In the genomic region with DNA sequence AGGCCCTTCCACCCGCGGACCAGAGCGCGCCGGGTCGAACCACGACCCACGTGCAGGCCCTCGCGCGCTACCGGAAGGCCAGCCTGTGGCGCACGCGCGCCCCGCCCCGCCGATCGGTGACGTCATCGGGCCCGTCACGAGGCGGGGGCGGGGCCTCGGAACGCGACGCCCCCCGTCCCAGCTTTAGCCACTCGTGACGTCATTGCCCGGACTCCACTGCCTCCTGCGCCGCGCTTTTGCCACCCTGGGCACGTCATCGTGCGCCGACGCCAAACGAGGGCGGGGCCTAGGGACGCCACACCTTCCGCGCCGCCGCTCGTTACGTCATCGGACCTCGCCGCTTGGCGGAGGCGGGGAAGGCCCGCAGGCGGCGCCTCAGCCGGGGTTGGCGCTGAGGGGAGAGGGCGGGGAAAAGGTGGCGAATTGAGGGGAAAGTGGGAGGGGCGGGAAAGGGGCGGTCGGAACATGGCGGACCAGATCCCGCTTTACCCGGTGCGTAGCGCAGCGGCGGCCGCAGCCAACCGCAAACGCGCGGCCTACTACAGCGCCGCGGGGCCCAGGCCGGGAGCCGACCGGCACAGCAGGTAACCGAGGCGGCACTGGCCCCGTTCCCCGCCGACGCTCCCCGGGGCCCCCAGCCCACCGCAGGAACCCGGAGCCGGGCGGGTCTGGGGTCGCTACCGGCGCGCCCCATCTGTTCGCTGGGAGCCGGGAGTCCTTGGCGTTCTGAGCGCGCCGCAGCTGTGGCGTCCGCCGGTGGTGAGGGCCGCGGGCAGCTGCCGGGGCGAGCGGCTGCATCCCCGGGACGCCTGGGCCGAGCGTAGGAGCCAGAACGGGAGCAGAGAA, we compare ENCODE assay signal across 1 cellular context.
A peak's percentile ranks its signal among the peaks of the same experiment; 100 is the strongest.
TF ChIP-seq lines count a peak whose summit lies in the region.

TSS of gene ATP9B (plus strand) at position 449 of the 846 bp plus-strand sequence. CDS start at position 466, 17 bp downstream.

TF ChIP-seq in HepG2, 621 proteins besides CTCF, POLR2A, EP300 and RAD21 (continued from another document and continues in another):
- TF ChIP-seq ZNF280B (CRISPR knock-in tag; IDR thresholded peaks at IDR 0.05; ENCODE audit: borderline replicate concordance) (0 out of 2 replicates have a peak, but pooled peaks have one; percentile 62), ZNF367 (CRISPR knock-in tag; IDR thresholded peaks at IDR 0.05; ENCODE audit: borderline replicate concordance) (no peak), ZNF788 (CRISPR knock-in tag; IDR thresholded peaks at IDR 0.05; ENCODE audit: borderline replicate concordance) (peak; percentile 87; the same call in 1 of the 2 replicates), REXO4 (CRISPR knock-in tag; IDR thresholded peaks at IDR 0.05; ENCODE audit: borderline replicate concordance) (no peak), ZFP90 (CRISPR knock-in tag; IDR thresholded peaks at IDR 0.05; ENCODE audit: borderline replicate concordance) (peak; percentile 44; the same call in 1 of the 2 replicates), SRY (CRISPR knock-in tag; IDR thresholded peaks at IDR 0.05) (peak; percentile 59; the same call in 1 of the 2 replicates), NONO (IDR thresholded peaks at IDR 0.05) (no peak), NONO (CRISPR knock-in tag; conservative IDR thresholded peaks at IDR 0.05) (peak; percentile 84), ZNF552 (CRISPR knock-in tag; IDR thresholded peaks at IDR 0.05; ENCODE audit: borderline replicate concordance) (no peak), CCDC6 (CRISPR knock-in tag; IDR thresholded peaks at IDR 0.05) (peak; percentile 32; the same call in 1 of the 2 replicates), ZMYM3 (CRISPR knock-in tag; IDR thresholded peaks at IDR 0.05) (peak; percentile 49; the same call in 1 of the 2 replicates), ZNF354B (CRISPR knock-in tag; IDR thresholded peaks at IDR 0.05) (no peak), CEBPG (CRISPR knock-in tag; IDR thresholded peaks at IDR 0.05) (peak; percentile 75), TAF1 (CRISPR knock-in tag; IDR thresholded peaks at IDR 0.05) (peak; percentile 87), RARA (CRISPR knock-in tag; IDR thresholded peaks at IDR 0.05) (no peak), SAFB2 (CRISPR knock-in tag; IDR thresholded peaks at IDR 0.05; ENCODE audit: borderline replicate concordance, low read depth) (peak; percentile 58; the same call in 1 of the 2 replicates), ASH2L (IDR thresholded peaks at IDR 0.05; ENCODE audit: insufficient read length, low read depth, low read length) (peak; percentile 80), ZNF343 (CRISPR knock-in tag; IDR thresholded peaks at IDR 0.05) (peak; percentile 26; the same call in 1 of the 2 replicates), ZSCAN31 (CRISPR knock-in tag; IDR thresholded peaks at IDR 0.05; ENCODE audit: low read depth) (peak; percentile 68), BRF2 (CRISPR knock-in tag; IDR thresholded peaks at IDR 0.05) (no peak; the same call in 1 of the 2 replicates), KLF9 (CRISPR knock-in tag; IDR thresholded peaks at IDR 0.05; ENCODE audit: low read depth) (no peak), TP53 (CRISPR knock-in tag; conservative IDR thresholded peaks at IDR 0.05) (no peak), ZNF296 (CRISPR knock-in tag; conservative IDR thresholded peaks at IDR 0.05) (no peak), MEIS2 (CRISPR knock-in tag; IDR thresholded peaks at IDR 0.05) (no peak; the same call in 1 of the 2 replicates), ZBTB42 (CRISPR knock-in tag; IDR thresholded peaks at IDR 0.05) (0 out of 2 replicates have a peak, but pooled peaks have one; percentile 33), NFYC (CRISPR knock-in tag; IDR thresholded peaks at IDR 0.05) (peak; percentile 62; the same call in 1 of the 2 replicates), NFIC (IDR thresholded peaks at IDR 0.05; ENCODE audit: low read length) (no peak), RARG (CRISPR knock-in tag; IDR thresholded peaks at IDR 0.05; ENCODE audit: low read depth) (0 out of 2 replicates have a peak, but pooled peaks have one; percentile 34), MZF1 (CRISPR knock-in tag; IDR thresholded peaks at IDR 0.05; ENCODE audit: borderline replicate concordance) (no peak), SALL1 (CRISPR knock-in tag; IDR thresholded peaks at IDR 0.05) (peak; percentile 54), ZNF224 (CRISPR knock-in tag; IDR thresholded peaks at IDR 0.05) (no peak), ZNF839 (CRISPR knock-in tag; IDR thresholded peaks at IDR 0.05; ENCODE audit: borderline replicate concordance) (no peak), ZNF567 (CRISPR knock-in tag; IDR thresholded peaks at IDR 0.05; ENCODE audit: borderline replicate concordance) (no peak), BCLAF1 (IDR thresholded peaks at IDR 0.05) (no peak), ZGPAT (CRISPR knock-in tag; IDR thresholded peaks at IDR 0.05) (peak; percentile 60; the same call in 1 of the 2 replicates), ZNF138 (CRISPR knock-in tag; IDR thresholded peaks at IDR 0.05; ENCODE audit: low read depth) (peak; percentile 60; the same call in 1 of the 2 replicates), SOX6 (IDR thresholded peaks at IDR 0.05) (no peak), SOX6 (CRISPR knock-in tag; IDR thresholded peaks at IDR 0.05) (peak; percentile 40; the same call in 1 of the 2 replicates), HOXA9 (CRISPR knock-in tag; IDR thresholded peaks at IDR 0.05; ENCODE audit: borderline replicate concordance) (no peak), CREM (IDR thresholded peaks at IDR 0.05) (peak; percentile 95), CREM (CRISPR knock-in tag; IDR thresholded peaks at IDR 0.05) (peak; percentile 95), FOXK2 (IDR thresholded peaks at IDR 0.05) (no peak), ZNF383 (CRISPR knock-in tag; IDR thresholded peaks at IDR 0.05; ENCODE audit: borderline replicate concordance) (no peak), DBP (CRISPR knock-in tag; IDR thresholded peaks at IDR 0.05; ENCODE audit: not compliant biosample characterization) (no peak), ZFP36L2 (CRISPR knock-in tag; IDR thresholded peaks at IDR 0.05) (no peak), SUZ12 (IDR thresholded peaks at IDR 0.05; ENCODE audit: low read depth, low read length) (no peak)
- TF ChIP-seq, protein P1, sequence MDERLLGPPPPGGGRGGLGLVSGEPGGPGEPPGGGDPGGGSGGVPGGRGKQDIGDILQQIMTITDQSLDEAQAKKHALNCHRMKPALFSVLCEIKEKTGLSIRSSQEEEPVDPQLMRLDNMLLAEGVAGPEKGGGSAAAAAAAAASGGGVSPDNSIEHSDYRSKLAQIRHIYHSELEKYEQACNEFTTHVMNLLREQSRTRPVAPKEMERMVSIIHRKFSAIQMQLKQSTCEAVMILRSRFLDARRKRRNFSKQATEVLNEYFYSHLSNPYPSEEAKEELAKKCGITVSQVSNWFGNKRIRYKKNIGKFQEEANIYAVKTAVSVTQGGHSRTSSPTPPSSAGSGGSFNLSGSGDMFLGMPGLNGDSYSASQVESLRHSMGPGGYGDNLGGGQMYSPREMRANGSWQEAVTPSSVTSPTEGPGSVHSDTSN (CRISPR knock-in tag; IDR thresholded peaks at IDR 0.05), result no peak
- TF ChIP-seq, protein P2, sequence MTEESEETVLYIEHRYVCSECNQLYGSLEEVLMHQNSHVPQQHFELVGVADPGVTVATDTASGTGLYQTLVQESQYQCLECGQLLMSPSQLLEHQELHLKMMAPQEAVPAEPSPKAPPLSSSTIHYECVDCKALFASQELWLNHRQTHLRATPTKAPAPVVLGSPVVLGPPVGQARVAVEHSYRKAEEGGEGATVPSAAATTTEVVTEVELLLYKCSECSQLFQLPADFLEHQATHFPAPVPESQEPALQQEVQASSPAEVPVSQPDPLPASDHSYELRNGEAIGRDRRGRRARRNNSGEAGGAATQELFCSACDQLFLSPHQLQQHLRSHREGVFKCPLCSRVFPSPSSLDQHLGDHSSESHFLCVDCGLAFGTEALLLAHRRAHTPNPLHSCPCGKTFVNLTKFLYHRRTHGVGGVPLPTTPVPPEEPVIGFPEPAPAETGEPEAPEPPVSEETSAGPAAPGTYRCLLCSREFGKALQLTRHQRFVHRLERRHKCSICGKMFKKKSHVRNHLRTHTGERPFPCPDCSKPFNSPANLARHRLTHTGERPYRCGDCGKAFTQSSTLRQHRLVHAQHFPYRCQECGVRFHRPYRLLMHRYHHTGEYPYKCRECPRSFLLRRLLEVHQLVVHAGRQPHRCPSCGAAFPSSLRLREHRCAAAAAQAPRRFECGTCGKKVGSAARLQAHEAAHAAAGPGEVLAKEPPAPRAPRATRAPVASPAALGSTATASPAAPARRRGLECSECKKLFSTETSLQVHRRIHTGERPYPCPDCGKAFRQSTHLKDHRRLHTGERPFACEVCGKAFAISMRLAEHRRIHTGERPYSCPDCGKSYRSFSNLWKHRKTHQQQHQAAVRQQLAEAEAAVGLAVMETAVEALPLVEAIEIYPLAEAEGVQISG (CRISPR knock-in tag; IDR thresholded peaks at IDR 0.05), result peak; percentile 82
- TF ChIP-seq, protein P3, sequence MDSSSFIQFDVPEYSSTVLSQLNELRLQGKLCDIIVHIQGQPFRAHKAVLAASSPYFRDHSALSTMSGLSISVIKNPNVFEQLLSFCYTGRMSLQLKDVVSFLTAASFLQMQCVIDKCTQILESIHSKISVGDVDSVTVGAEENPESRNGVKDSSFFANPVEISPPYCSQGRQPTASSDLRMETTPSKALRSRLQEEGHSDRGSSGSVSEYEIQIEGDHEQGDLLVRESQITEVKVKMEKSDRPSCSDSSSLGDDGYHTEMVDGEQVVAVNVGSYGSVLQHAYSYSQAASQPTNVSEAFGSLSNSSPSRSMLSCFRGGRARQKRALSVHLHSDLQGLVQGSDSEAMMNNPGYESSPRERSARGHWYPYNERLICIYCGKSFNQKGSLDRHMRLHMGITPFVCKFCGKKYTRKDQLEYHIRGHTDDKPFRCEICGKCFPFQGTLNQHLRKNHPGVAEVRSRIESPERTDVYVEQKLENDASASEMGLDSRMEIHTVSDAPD (CRISPR knock-in tag; IDR thresholded peaks at IDR 0.05), result no peak
- TF ChIP-seq, protein P4, sequence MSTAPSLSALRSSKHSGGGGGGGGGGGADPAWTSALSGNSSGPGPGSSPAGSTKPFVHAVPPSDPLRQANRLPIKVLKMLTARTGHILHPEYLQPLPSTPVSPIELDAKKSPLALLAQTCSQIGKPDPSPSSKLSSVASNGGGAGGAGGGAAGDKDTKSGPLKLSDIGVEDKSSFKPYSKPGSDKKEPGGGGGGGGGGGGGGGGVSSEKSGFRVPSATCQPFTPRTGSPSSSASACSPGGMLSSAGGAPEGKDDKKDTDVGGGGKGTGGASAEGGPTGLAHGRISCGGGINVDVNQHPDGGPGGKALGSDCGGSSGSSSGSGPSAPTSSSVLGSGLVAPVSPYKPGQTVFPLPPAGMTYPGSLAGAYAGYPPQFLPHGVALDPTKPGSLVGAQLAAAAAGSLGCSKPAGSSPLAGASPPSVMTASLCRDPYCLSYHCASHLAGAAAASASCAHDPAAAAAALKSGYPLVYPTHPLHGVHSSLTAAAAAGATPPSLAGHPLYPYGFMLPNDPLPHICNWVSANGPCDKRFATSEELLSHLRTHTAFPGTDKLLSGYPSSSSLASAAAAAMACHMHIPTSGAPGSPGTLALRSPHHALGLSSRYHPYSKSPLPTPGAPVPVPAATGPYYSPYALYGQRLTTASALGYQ (CRISPR knock-in tag; IDR thresholded peaks at IDR 0.05), result no peak
